8 cellular contexts compared by ENCODE assay signal in genomic region chr17:58755269-58755576, GRCh38. TPM values are rescaled to one million over a fixed set of nuclear protein-coding genes. Genes with fewer than 3 reads are reported as not detected.
DNase-seq lines count a peak whose midpoint lies in the region; ATAC-seq and TF ChIP-seq lines count a peak whose summit lies in the region.

No MANE protein-coding gene starts in this region.

- no peak overlapping the region for H3K27ac Mint-ChIP-seq in activated CD4-positive, alpha-beta T cell treated with anti-CD3 and anti-CD28 coated beads, Interleukin-2, amount 10 ng/mL, durations not matched to agents 24 days and 14 days
- peak overlapping the region; percentile 47 for H3K27ac Mint-ChIP-seq in stimulated activated naive B cell treated with anti-CD40 and anti-IgM and Interleukin-4, amounts not matched to agents 10 μg/mL and 1 μg/mL and 100 μg/mL, for 72 hours

- TF ChIP-seq CTCF in WI38 (IDR thresholded peaks at IDR 0.05; ENCODE audit: low read depth, low read length): no peak

- no peak for DNase-seq in activated CD4-positive, alpha-beta T cell treated with anti-CD3 and anti-CD28 coated beads, Interleukin-2, amount 10 ng/mL, durations not matched to agents 24 days and 14 days
- no peak for DNase-seq in activated CD4-positive, alpha-beta T cell treated with anti-CD3 and anti-CD28 coated beads, Interleukin-2, amount 50 U/mL, for 48 hours
- DNase-seq in stimulated activated naive B cell treated with anti-CD40 and anti-IgM and Interleukin-4, amounts not matched to agents 10 μg/mL and 1 μg/mL and 100 μg/mL, for 72 hours: no peak
- no peak for DNase-seq in COR-L47 (lab: John Stamatoyannopoulos, UW)
- no peak for DNase-seq in activated gamma-delta T cell treated with Interleukin-2 at 50 U/mL for 16 hours
- DNase-seq in stimulated activated naive CD4-positive, alpha-beta T cell treated with Interleukin-2 at 50 U/mL for 16 hours (lab: John Stamatoyannopoulos, UW): no peak

- H3K9me3 Mint-ChIP-seq in activated CD4-positive, alpha-beta T cell treated with anti-CD3 and anti-CD28 coated beads, Interleukin-2, amount 10 ng/mL, durations not matched to agents 24 days and 14 days: peaks cover 5% of the 10 kb centered on the region
- H3K9me3 Mint-ChIP-seq in stimulated activated naive B cell treated with anti-CD40 and anti-IgM and Interleukin-4, amounts not matched to agents 10 μg/mL and 1 μg/mL and 100 μg/mL, for 72 hours: no peaks in the 10 kb centered on the region

- peaks cover 73% of the 10 kb centered on the region for H3K27me3 Mint-ChIP-seq in activated CD4-positive, alpha-beta T cell treated with anti-CD3 and anti-CD28 coated beads, Interleukin-2, amount 10 ng/mL, durations not matched to agents 24 days and 14 days
- peaks cover 20 to 32% of the 10 kb centered on the region in 2 donors for H3K27me3 Mint-ChIP-seq in stimulated activated naive B cell treated with anti-CD40 and anti-IgM and Interleukin-4, amounts not matched to agents 10 μg/mL and 1 μg/mL and 100 μg/mL, for 72 hours

- intact Hi-C loops in activated CD4-positive, alpha-beta T cell treated with anti-CD3 and anti-CD28 coated beads, Interleukin-2, amount 10 ng/mL, durations not matched to agents 24 days and 14 days (cut with micrococcal nuclease): loop anchor here (5.0 kb wide), 1 partner anchor 247 kb away; no protein-coding TSS in a partner anchor

- H3K4me3 ChIP-seq in WI38 (ENCODE audit: low read depth, low read length): peak overlapping the region; percentile 59
- peak overlapping the region; percentile 36 for H3K4me3 ChIP-seq in iPS-11a (ENCODE audit: low read depth, low read length)

- peaks cover 5% of the 10 kb centered on the region for H3K36me3 Mint-ChIP-seq in activated CD4-positive, alpha-beta T cell treated with anti-CD3 and anti-CD28 coated beads, Interleukin-2, amount 10 ng/mL, durations not matched to agents 24 days and 14 days (ENCODE audit: low read depth)
- H3K36me3 Mint-ChIP-seq in stimulated activated naive B cell treated with anti-CD40 and anti-IgM and Interleukin-4, amounts not matched to agents 10 μg/mL and 1 μg/mL and 100 μg/mL, for 72 hours: peaks cover 2 to 5% of the 10 kb centered on the region in 2 donors

- peak overlapping the region; percentile 81 for H3K4me3 Mint-ChIP-seq in activated CD4-positive, alpha-beta T cell treated with anti-CD3 and anti-CD28 coated beads, Interleukin-2, amount 10 ng/mL, durations not matched to agents 24 days and 14 days
- peak overlapping the region; percentile 82 to 90 for H3K4me3 Mint-ChIP-seq in stimulated activated naive B cell treated with anti-CD40 and anti-IgM and Interleukin-4, amounts not matched to agents 10 μg/mL and 1 μg/mL and 100 μg/mL, for 72 hours

- H3K4me1 Mint-ChIP-seq in activated CD4-positive, alpha-beta T cell treated with anti-CD3 and anti-CD28 coated beads, Interleukin-2, amount 10 ng/mL, durations not matched to agents 24 days and 14 days: peaks cover 9% of the 10 kb centered on the region
- H3K4me1 Mint-ChIP-seq in stimulated activated naive B cell treated with anti-CD40 and anti-IgM and Interleukin-4, amounts not matched to agents 10 μg/mL and 1 μg/mL and 100 μg/mL, for 72 hours: peaks cover 12 to 14% of the 10 kb centered on the region in 2 donors

- ATAC-seq in stimulated activated naive B cell treated with anti-CD40 and anti-IgM and Interleukin-4, amounts not matched to agents 10 μg/mL and 1 μg/mL and 100 μg/mL, for 72 hours (replicated peaks): peak in 1 of 2 donors; percentile 4

RNA-seq across cellular contexts. Expression of gene PPM1E, which starts 0.4 kb away (rescaled TPM):
- total RNA-seq in activated CD4-positive, alpha-beta T cell treated with anti-CD3 and anti-CD28 coated beads, Interleukin-2, amount 10 ng/mL, durations not matched to agents 24 days and 14 days: 0.05 TPM in 1 of 2 replicates, not detected in the other
